Comparison of ENCODE assay signal across 27 cellular contexts in genomic region chr12:102953221-102953620, GRCh38. TPM values are rescaled to one million over a fixed set of nuclear protein-coding genes. Genes with fewer than 3 reads are reported as not detected.
"Had no signal": no experiment of that assay in that cellular context is flagged by ENCODE, and none has a peak within 500 bp of the region (broad histone marks: within the 10 kb centered on the region; RNA-seq: fewer than 3 reads in every experiment).

No MANE protein-coding gene starts in this region.

- H3K4me3 ChIP-seq: dorsolateral prefrontal cortex, hepatocyte, mucosa of descending colon, neural progenitor cell, right atrium auricular region, thyroid gland had no signal

- H3K27ac ChIP-seq: hepatocyte, neural progenitor cell, right atrium auricular region, thyroid gland had no signal

- H3K27ac Mint-ChIP-seq: activated CD4-positive, alpha-beta memory T cell treated with anti-CD3 and anti-CD28 coated beads for 36 hours; activated CD8-positive, alpha-beta memory T cell treated with anti-CD3 and anti-CD28 coated beads, Interleukin-2, amount 10 ng/mL, durations not matched to agents 7 days and 5 days; activated naive CD4-positive, alpha-beta T cell treated with anti-CD3 and anti-CD28 coated beads, Interleukin-2, amount 10 ng/mL, durations not matched to agents 7 days and 5 days; activated naive CD8-positive, alpha-beta T cell treated with anti-CD3 and anti-CD28 coated beads, Interleukin-2, amount 50 U/mL, for 24 hours; memory B cell; naive B cell; neural progenitor cell; progenitor cell of endocrine pancreas had no signal

- H3K36me3 ChIP-seq: neural progenitor cell, right atrium auricular region, thyroid gland had no signal

- H3K36me3 Mint-ChIP-seq: activated CD4-positive, alpha-beta memory T cell treated with anti-CD3 and anti-CD28 coated beads for 36 hours; brain; memory B cell; naive B cell; neural progenitor cell had no signal

- H3K9me3 ChIP-seq: mucosa of descending colon, right atrium auricular region, thyroid gland had no signal

- ATAC-seq: activated naive CD8-positive, alpha-beta T cell treated with anti-CD3 and anti-CD28 coated beads, Interleukin-2, amount 50 U/mL, for 24 hours; mucosa of descending colon had no signal

- H3K9me3 Mint-ChIP-seq: activated CD4-positive, alpha-beta memory T cell treated with anti-CD3 and anti-CD28 coated beads for 36 hours; activated naive CD4-positive, alpha-beta T cell treated with anti-CD3 and anti-CD28 coated beads, Interleukin-2, amount 10 ng/mL, durations not matched to agents 7 days and 5 days; activated naive CD8-positive, alpha-beta T cell treated with anti-CD3 and anti-CD28 coated beads, Interleukin-2, amount 50 U/mL, for 24 hours; memory B cell had no signal

- DNase-seq: activated CD4-positive, alpha-beta memory T cell treated with anti-CD3 and anti-CD28 coated beads for 36 hours; activated CD8-positive, alpha-beta memory T cell treated with anti-CD3 and anti-CD28 coated beads, Interleukin-2, amount 10 ng/mL, durations not matched to agents 7 days and 5 days; activated effector memory CD4-positive, alpha-beta T cell treated with Interleukin-2 at 50 U/mL for 16 hours; activated naive CD4-positive, alpha-beta T cell treated with anti-CD3 and anti-CD28 coated beads, Interleukin-2, amount 10 ng/mL, durations not matched to agents 7 days and 5 days; activated naive CD8-positive, alpha-beta T cell treated with anti-CD3 and anti-CD28 coated beads, Interleukin-2, amount 50 U/mL, for 24 hours; activated T-cell treated with anti-CD3 and anti-CD28 coated beads, Interleukin-2, amount 50 U/mL, for 1 hour; anterior cingulate cortex; central memory CD4-positive, alpha-beta T cell; dorsolateral prefrontal cortex; foreskin fibroblast; mucosa of descending colon; naive B cell; stimulated activated CD4-positive, alpha-beta T cell treated with anti-CD3 and anti-CD28 coated beads, Interleukin-12 subunit alpha, Interleukin-12 subunit beta, amount 100 ng/mL, for 4 hours; stimulated activated CD4-positive, alpha-beta T cell treated with anti-CD3 and anti-CD28 coated beads, Interleukin-2, amount 100 ng/mL, for 24 hours; stimulated activated naive CD4-positive, alpha-beta T cell treated with Interleukin-2 at 50 U/mL for 16 hours; thyroid gland had no signal

- H3K4me3 Mint-ChIP-seq: activated CD4-positive, alpha-beta memory T cell treated with anti-CD3 and anti-CD28 coated beads for 36 hours; activated CD8-positive, alpha-beta memory T cell treated with anti-CD3 and anti-CD28 coated beads, Interleukin-2, amount 10 ng/mL, durations not matched to agents 7 days and 5 days; activated naive CD4-positive, alpha-beta T cell treated with anti-CD3 and anti-CD28 coated beads, Interleukin-2, amount 10 ng/mL, durations not matched to agents 7 days and 5 days; activated naive CD8-positive, alpha-beta T cell treated with anti-CD3 and anti-CD28 coated beads, Interleukin-2, amount 50 U/mL, for 24 hours; memory B cell; naive B cell; neural progenitor cell had no signal

RNA-seq across cellular contexts. Expression of gene ASCL1, which starts 4.3 kb away (rescaled TPM):
- total RNA-seq: activated CD4-positive, alpha-beta memory T cell treated with anti-CD3 and anti-CD28 coated beads for 36 hours; activated CD8-positive, alpha-beta memory T cell treated with anti-CD3 and anti-CD28 coated beads, Interleukin-2, amount 10 ng/mL, durations not matched to agents 7 days and 5 days; glomerular endothelial cell; liver; osteoblast; right atrium auricular region; subcutaneous adipose tissue; ureter had no signal
- polyA plus RNA-seq: hepatocyte had no signal

RNA-seq across cellular contexts. Expression of gene PAH, which starts 36.2 kb away (rescaled TPM):
- total RNA-seq: activated CD4-positive, alpha-beta memory T cell treated with anti-CD3 and anti-CD28 coated beads for 36 hours; activated CD8-positive, alpha-beta memory T cell treated with anti-CD3 and anti-CD28 coated beads, Interleukin-2, amount 10 ng/mL, durations not matched to agents 7 days and 5 days; glomerular endothelial cell; mucosa of descending colon; osteoblast; right atrium auricular region; subcutaneous adipose tissue had no signal
